9 cellular contexts compared by ENCODE assay signal in genomic region chr12:56565510-56566101, GRCh38. TPM values are rescaled to one million over a fixed set of nuclear protein-coding genes. Genes with fewer than 3 reads are reported as not detected.
DNase-seq lines count a peak whose midpoint lies in the region; FAIRE-seq and TF ChIP-seq lines count a peak whose summit lies in the region.
"Had no signal": no experiment of that assay in that cellular context is flagged by ENCODE, and none has a peak within 500 bp of the region (broad histone marks: within the 10 kb centered on the region; RNA-seq: fewer than 3 reads in every experiment).

No MANE protein-coding gene starts in this region.

- peak overlapping the region; percentile 6 for H3K4me2 ChIP-seq in osteoblast (ENCODE audit: insufficient read depth, low read length)

- H3K27me3 ChIP-seq in osteoblast (ENCODE audit: insufficient read depth, low read length) = no peaks in the 10 kb centered on the region

- peak overlapping the region; percentile 13 for H2AFZ ChIP-seq in osteoblast (ENCODE audit: low read length)

- H3K27ac ChIP-seq in osteoblast (ENCODE audit: low read depth, low read length) = peak overlapping the region; percentile 7
- H3K27ac ChIP-seq: C4-2B had no signal

- H3K4me1 ChIP-seq in osteoblast (ENCODE audit: insufficient read depth, low read length) = peaks cover 6% of the 10 kb centered on the region

- no peak for FAIRE-seq in frontal cortex (lab: Jason Lieb, UNC)

- TF ChIP-seq EP300 in Ishikawa (IDR thresholded peaks at IDR 0.05; ENCODE audit: borderline replicate concordance) = no peak

- peaks cover 15% of the 10 kb centered on the region for H3K79me2 ChIP-seq in osteoblast (ENCODE audit: insufficient read depth, low read length)

- no peak for TF ChIP-seq CTCF in osteoblast (IDR thresholded peaks at IDR 0.05; ENCODE audit: extremely low read depth, low read depth, low read length)

- H4K20me1 ChIP-seq in osteoblast (ENCODE audit: insufficient read depth, low read length) = peaks cover 2% of the 10 kb centered on the region

- TF ChIP-seq RAD21 in Ishikawa (IDR thresholded peaks at IDR 0.05; ENCODE audit: low read depth) = no peak

- H3K36me3 ChIP-seq in osteoblast (ENCODE audit: insufficient read depth, low read length) = peaks cover 18% of the 10 kb centered on the region

- DNase-seq in NCI-H82 (lab: John Stamatoyannopoulos, UW) (peak; percentile 66), NCI-H82 treated with DMSO at 0.1 percent for 48 hours (lab: John Stamatoyannopoulos, UW; ENCODE audit: unreplicated experiment) (no peak), activated T-cell treated with anti-CD3 and anti-CD28 coated beads for 24 hours (ENCODE audit: low read depth) (peak; percentile 13), frontal cortex (ENCODE audit: low spot score in 2 of 2) (peak; percentile 9 to 52), osteoblast (ENCODE audit: insufficient read length, low spot score, missing footprints) (peak; percentile 89), SK-N-DZ (ENCODE audit: low spot score) (no peak), NCI-H524 treated with DMSO at 0.1 percent for 48 hours (lab: John Stamatoyannopoulos, UW) (no peak)

- no peak overlapping the region for H3K4me3 ChIP-seq in osteoblast (ENCODE audit: insufficient read depth, low read length)

- H3K9me3 ChIP-seq in osteoblast (ENCODE audit: low read depth, low read length) = no peaks in the 10 kb centered on the region

TF ChIP-seq in Ishikawa, 13 proteins besides CTCF, POLR2A, EP300 and RAD21:
- no peak for TF ChIP-seq CEBPB (IDR thresholded peaks at IDR 0.05)
- no peak for TF ChIP-seq EGR1 (IDR thresholded peaks at IDR 0.05)
- no peak for TF ChIP-seq MAX (IDR thresholded peaks at IDR 0.05)
- TF ChIP-seq REST (IDR thresholded peaks at IDR 0.05; ENCODE audit: low read depth) = no peak
- TF ChIP-seq CREB1 (IDR thresholded peaks at IDR 0.05; ENCODE audit: low read depth) = no peak
- no peak for TF ChIP-seq ZBTB7A (IDR thresholded peaks at IDR 0.05; ENCODE audit: low read depth)
- 0 out of 2 replicates have a peak, but pooled peaks have one; percentile 8 for TF ChIP-seq NFIC (IDR thresholded peaks at IDR 0.05)
- TF ChIP-seq YY1 (IDR thresholded peaks at IDR 0.05; ENCODE audit: low read depth) = no peak

RNA-seq across cellular contexts. Expression of gene RBMS2, which starts 44.0 kb away (rescaled TPM):
- total RNA-seq in frontal cortex (2.4 TPM), osteoblast (24.2 and 26.2 TPM in 2 replicates)
- polyA plus RNA-seq in SK-N-DZ (2014; cell fraction: cytosol; rRNA removed) = 0.13 and 0.37 TPM in 2 replicates
- polyA plus RNA-seq in SK-N-DZ (2014; cell fraction: nucleus; rRNA removed) = 0.22 and 0.28 TPM in 2 replicates

Comparison
In these comparisons a context has a peak if more than half of its experiments do, and no peak if none do; other contexts are left out.
1. DNase-seq: peak in NCI-H82 (single experiment), activated T-cell treated with anti-CD3 and anti-CD28 coated beads for 24 hours (single experiment), frontal cortex (2 of 2) and osteoblast (single experiment); none in NCI-H82 treated with DMSO at 0.1 percent for 48 hours (single experiment), SK-N-DZ (single experiment) and NCI-H524 treated with DMSO at 0.1 percent for 48 hours (single experiment).